ENCODE assay signal across 1 cellular context in the genomic region with DNA sequence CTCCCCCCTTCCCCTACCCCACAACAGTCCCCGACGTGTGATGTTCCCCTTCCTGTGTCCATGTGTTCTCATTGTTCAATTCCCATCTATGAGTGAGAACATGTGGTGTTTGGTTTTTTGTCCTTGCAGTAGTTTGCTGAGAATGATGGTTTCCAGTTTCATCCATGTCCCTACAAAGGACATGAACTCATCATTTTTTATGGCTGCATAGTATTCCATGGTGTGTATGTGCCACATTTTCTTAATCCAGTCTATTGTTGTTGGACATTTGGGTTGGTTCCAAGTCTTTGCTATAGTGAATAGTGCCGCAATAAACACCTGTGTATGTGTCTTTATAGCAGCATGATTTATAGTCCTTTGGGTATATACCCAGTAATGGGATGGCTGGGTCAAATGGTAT. TPM values are rescaled to one million over a fixed set of nuclear protein-coding genes. Genes with fewer than 3 reads are reported as not detected.
"Had no signal": no experiment of that assay in that cellular context is flagged by ENCODE, and none has a peak within 500 bp of the region (broad histone marks: within the 10 kb centered on the region; RNA-seq: fewer than 3 reads in every experiment).

No MANE protein-coding gene starts in this region.

RNA-seq across cellular contexts. Expression of gene SPDYE16, which starts 18.2 kb away (rescaled TPM):
- total RNA-seq: G401 had no signal
